10 cellular contexts compared by ENCODE assay signal in the genomic region with DNA sequence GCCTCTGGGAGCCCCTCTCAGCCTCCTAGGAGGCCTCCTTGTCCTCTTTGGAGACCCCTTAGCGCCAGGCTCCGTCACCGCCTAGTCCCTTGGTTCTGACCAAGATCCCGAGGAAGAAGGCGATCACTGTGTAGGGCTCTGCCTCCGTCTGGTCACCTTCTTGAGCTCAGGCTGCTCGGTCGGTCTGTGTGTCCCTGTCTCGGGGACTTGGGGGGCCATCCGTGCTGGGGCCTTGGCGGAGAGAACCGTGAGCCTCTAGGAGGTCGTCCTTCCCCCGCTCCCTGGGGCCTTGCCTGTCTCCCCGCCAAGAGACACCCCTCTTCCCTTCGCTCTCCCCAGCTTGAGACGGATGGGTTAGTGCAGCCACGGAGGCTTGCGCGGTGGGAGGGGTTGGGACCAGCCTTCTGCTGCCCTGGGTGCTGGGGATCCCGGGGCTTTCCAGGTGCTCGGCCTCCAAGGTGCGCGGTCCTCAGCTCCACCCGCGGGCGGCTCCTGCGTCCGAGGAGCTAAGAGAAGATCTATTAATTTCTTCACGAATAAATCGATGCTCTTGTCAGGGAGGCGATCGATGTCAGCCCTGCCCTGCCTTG. TPM values are rescaled to one million over a fixed set of nuclear protein-coding genes. Genes with fewer than 3 reads are reported as not detected.
DNase-seq lines count a peak whose midpoint lies in the region; ATAC-seq and TF ChIP-seq lines count a peak whose summit lies in the region.
"Had no signal": no experiment of that assay in that cellular context is flagged by ENCODE, and none has a peak within 500 bp of the region (broad histone marks: within the 10 kb centered on the region; RNA-seq: fewer than 3 reads in every experiment).

No MANE protein-coding gene starts in this region.

- H3K4me3 ChIP-seq in GM08714 (ENCODE audit: low read length): peak overlapping the region; percentile 11; the same call in 1 of the 2 replicates
- peak overlapping the region; percentile 31 to 46 (median 38) for H3K4me3 ChIP-seq in mammary epithelial cell (replicated peaks in 1 of 3; ENCODE audit: insufficient read depth in 1 of 3, low read depth in 2 of 3, low read length in 3 of 3)
- peak overlapping the region; percentile 39 for H3K4me3 ChIP-seq in lower lobe of right lung
- H3K4me3 ChIP-seq in vagina: peak overlapping the region; percentile 40 to 51
- H3K4me3 ChIP-seq: SJSA1 had no signal

- in situ Hi-C loops in mammary epithelial cell (cut with MboI; ENCODE audit: low sequenced_read_pairs in 2 of 2): loop anchor here in 1 of 2 donors (25.0 kb wide), 1 partner anchor 172 kb away; the partner anchor contains the start of gene NES

- CTCF ChIA-PET in mammary epithelial cell (lab: Charles Lee; ENCODE audit: low non-redundant PET): interaction anchor here (0.6 to 2.2 kb wide), 7 partner anchors 12 to 170 kb away, joined by 3 to 22 read pairs (median 5); no protein-coding TSS in a partner anchor

- H3K4me1 ChIP-seq in mammary epithelial cell (ENCODE audit: insufficient read depth, low read length): peaks cover 10% of the 10 kb centered on the region
- peaks cover 29% of the 10 kb centered on the region for H3K4me1 ChIP-seq in lower lobe of right lung
- H3K4me1 ChIP-seq in vagina: peaks cover 29% of the 10 kb centered on the region

- H3K9me3 ChIP-seq in mammary epithelial cell (replicated peaks; ENCODE audit: insufficient read depth, low read length): no peaks in the 10 kb centered on the region
- no peaks in the 10 kb centered on the region for H3K9me3 ChIP-seq in lower lobe of right lung
- no peaks in the 10 kb centered on the region for H3K9me3 ChIP-seq in vagina
- H3K9me3 ChIP-seq: neutrophil had no signal

- no peak for TF ChIP-seq CTCF in mammary epithelial cell (conservative IDR thresholded peaks at IDR 0.05 in 1 of 2, IDR thresholded peaks at IDR 0.05 in 1 of 2; ENCODE audit: extremely low read depth in 1 of 2, insufficient read depth in 1 of 2, low read depth in 1 of 2, low read length in 2 of 2)
- TF ChIP-seq CTCF in lower lobe of right lung (IDR thresholded peaks at IDR 0.05): no peak
- no peak for TF ChIP-seq CTCF in vagina (IDR thresholded peaks at IDR 0.05)

- ATAC-seq in lower lobe of right lung: peak; percentile 25 to 31
- no peak for ATAC-seq in HG03571 (IDR thresholded peaks at IDR 0.05; ENCODE audit: unreplicated experiment)
- ATAC-seq in GM21360 (IDR thresholded peaks at IDR 0.05; ENCODE audit: unreplicated experiment): no peak

- H3K27ac ChIP-seq in mammary epithelial cell (ENCODE audit: insufficient read depth, low read depth, low read length): no peak overlapping the region
- no peak overlapping the region for H3K27ac ChIP-seq in lower lobe of right lung
- peak overlapping the region; percentile 62 for H3K27ac ChIP-seq in vagina
- H3K27ac ChIP-seq: neutrophil, SJSA1 had no signal

- no peaks in the 10 kb centered on the region for H3K79me2 ChIP-seq in mammary epithelial cell (ENCODE audit: insufficient read depth, low read length)

- DNase-seq in NCI-H526 (lab: John Stamatoyannopoulos, UW) (peak; percentile 41 to 86), mammary epithelial cell (peak; percentile 27), lower lobe of right lung (no peak), vagina (ENCODE audit: extremely low spot score in 2 of 2) (no peak), AML-193 (lab: John Stamatoyannopoulos, UW) (no peak)

- dilution Hi-C loops in mammary epithelial cell (cut with HindIII; ENCODE audit: low sequenced_read_pairs): loop anchor here (5.0 kb wide), 1 partner anchor 57 kb away; no protein-coding TSS in a partner anchor

- H3K27me3 ChIP-seq in mammary epithelial cell (ENCODE audit: insufficient read depth, low read length): peaks cover 27% of the 10 kb centered on the region
- peaks cover 73% of the 10 kb centered on the region for H3K27me3 ChIP-seq in lower lobe of right lung (ENCODE audit: low read depth)
- H3K27me3 ChIP-seq in vagina: no peaks in the 10 kb centered on the region

- intact Hi-C loops in mammary epithelial cell (cut with micrococcal nuclease) (loop anchor here (1.0 kb wide), 5 partner anchors 20 to 170 kb away; no protein-coding TSS in a partner anchor), lower lobe of right lung (cut with DNase I) (no loop called here), vagina (cut with DNase I) (loop anchor here (5.0 kb wide), 1 partner anchor 52 kb away; no protein-coding TSS in a partner anchor)

- no TSS peak for BruUV-seq in mammary epithelial cell (replicated peaks; lab: Mats Ljungman, UMichigan)

- no peaks in the 10 kb centered on the region for H4K20me1 ChIP-seq in mammary epithelial cell (ENCODE audit: insufficient read depth, low read length)

- H3K4me2 ChIP-seq in mammary epithelial cell (ENCODE audit: insufficient read depth, low read depth, low read length): peak overlapping the region; percentile 93

- H3K36me3 ChIP-seq in mammary epithelial cell (ENCODE audit: insufficient read depth, low read length): no peaks in the 10 kb centered on the region
- H3K36me3 ChIP-seq in lower lobe of right lung: no peaks in the 10 kb centered on the region
- no peaks in the 10 kb centered on the region for H3K36me3 ChIP-seq in vagina
- H3K36me3 ChIP-seq: neutrophil, SJSA1 had no signal

- no peak for TF ChIP-seq POLR2A in vagina (IDR thresholded peaks at IDR 0.05)

- no peak overlapping the region for H3K9ac ChIP-seq in mammary epithelial cell (ENCODE audit: insufficient read depth, low read length)

- H2AFZ ChIP-seq in mammary epithelial cell (ENCODE audit: low read depth, low read length): peak overlapping the region; percentile 64

- 5% methylated on average over 11 of the region's 33 CpGs for WGBS in mammary epithelial cell (ENCODE audit: low coverage, missing lambda C conversion rate)

RNA-seq across cellular contexts. Expression of gene INSRR, which starts 0.7 kb away (rescaled TPM):
- total RNA-seq in mammary epithelial cell (not detected), lower lobe of right lung (not detected), vagina (not detected)
- polyA plus RNA-seq in mammary epithelial cell: not detected
- not detected for polyA minus RNA-seq in mammary epithelial cell
- total RNA-seq: SJSA1 had no signal

RNA-seq across cellular contexts. Expression of gene NTRK1, which starts 1.0 kb away (rescaled TPM):
- total RNA-seq in mammary epithelial cell (not detected), lower lobe of right lung (1.9 TPM), vagina (2.9 TPM)
- polyA plus RNA-seq in mammary epithelial cell: not detected
- 2.9 TPM for polyA minus RNA-seq in mammary epithelial cell
- total RNA-seq: SJSA1 had no signal

RNA-seq across cellular contexts. Expression of gene PEAR1, which starts 33.9 kb away (rescaled TPM):
- total RNA-seq in mammary epithelial cell (1 to 10 TPM in 1 of 2 donors, under 1 TPM in 1; 0.83 to 4.9 TPM), lower lobe of right lung (14.8 TPM), vagina (11.5 TPM)
- 0.17 TPM for polyA plus RNA-seq in mammary epithelial cell
- not detected for polyA minus RNA-seq in mammary epithelial cell

RNA-seq across cellular contexts. Expression of gene SH2D2A, which starts 43.0 kb away (rescaled TPM):
- 1 to 10 TPM in 1 of 2 donors, not detected in 1; 3.6 TPM for total RNA-seq in mammary epithelial cell
- 1.8 TPM for polyA plus RNA-seq in mammary epithelial cell
- polyA minus RNA-seq in mammary epithelial cell: 2.4 TPM
- 3.5 TPM for total RNA-seq in lower lobe of right lung
- total RNA-seq in vagina: 4.9 TPM
- total RNA-seq: SJSA1 had no signal

Comparison
In these comparisons a context has a peak if more than half of its experiments do, and no peak if none do; other contexts are left out.
1. DNase-seq: peak in NCI-H526 (2 of 2) and mammary epithelial cell (single experiment); none in lower lobe of right lung (single experiment), vagina (0 of 2) and AML-193 (0 of 2).
2. ATAC-seq: peak in lower lobe of right lung (2 of 2); none in HG03571 (single experiment) and GM21360 (single experiment).
3. Peak in every context shown above with its lines, with median percentiles within 50 percentile points of each other: H3K4me3 ChIP-seq.